In genomic region chr2:9136997-9137819, GRCh38 we compare ENCODE assay signal across 17 cellular contexts.
A peak's percentile ranks its signal among the peaks of the same experiment; 100 is the strongest.
DNase-seq lines count a peak whose midpoint lies in the region; ATAC-seq, FAIRE-seq and TF ChIP-seq lines count a peak whose summit lies in the region.
"Had no signal": no experiment of that assay in that cellular context is flagged by ENCODE, and none has a peak within 500 bp of the region (broad histone marks: within the 10 kb centered on the region; RNA-seq: fewer than 3 reads in every experiment).

No MANE protein-coding gene starts in this region.

- intact Hi-C loops in HepG2 (cut with micrococcal nuclease; ENCODE audit: unreplicated experiment): no loop called here

- H3K27me3 ChIP-seq in Peyer's patch (no peaks in the 10 kb centered on the region), HepG2 (ENCODE audit: control insufficient read depth in 1 of 2, insufficient read depth in 2 of 2, low read length in 2 of 2) (peaks cover 0 to 12% of the 10 kb centered on the region in 2 experiments; a peak in 2 of 5 replicates), subcutaneous abdominal adipose tissue (ENCODE audit: control insufficient read depth in 5 of 5, insufficient read depth in 4 of 5, low read length in 5 of 5) (no peaks in the 10 kb centered on the region)
- H3K27me3 ChIP-seq: left lung had no signal

- H3K9ac ChIP-seq in HepG2 (ENCODE audit: insufficient read depth, low read depth, low read length) (no peak overlapping the region), subcutaneous abdominal adipose tissue (ENCODE audit: low read length in 5 of 5) (no peak overlapping the region)

- peak; percentile 78 for ATAC-seq in HepG2
- ATAC-seq: activated CD4-positive, alpha-beta T cell treated with anti-CD3 and anti-CD28 coated beads for 36 hours; left lung had no signal

- H3K27ac ChIP-seq in Peyer's patch (peak overlapping the region in 3 of 4 donors; percentile 46 to 85 (median 64)), HepG2 (ENCODE audit: extremely low read length, insufficient read depth, low read length) (no peak overlapping the region), subcutaneous abdominal adipose tissue (ENCODE audit: low read depth, low read length) (no peak overlapping the region)
- H3K27ac ChIP-seq: left lung had no signal

- CTCF ChIA-PET in HepG2 (lab: Yijun Ruan, JAX; ENCODE audit: low intra/inter-chr PET ratio, low total read pairs): no interaction called here

- no peaks in the 10 kb centered on the region for H3K36me3 ChIP-seq in Peyer's patch
- H3K36me3 ChIP-seq in HepG2 (replicated peaks in 1 of 2; ENCODE audit: control insufficient read depth in 1 of 2, insufficient read depth in 2 of 2, low read length in 2 of 2): no peaks in the 10 kb centered on the region
- H3K36me3 ChIP-seq in subcutaneous abdominal adipose tissue (ENCODE audit: control insufficient read depth in 5 of 5, insufficient read depth in 5 of 5, low read length in 5 of 5): no peaks in the 10 kb centered on the region
- H3K36me3 ChIP-seq: left lung had no signal

- TF ChIP-seq CTCF in Peyer's patch (IDR thresholded peaks at IDR 0.05) (no peak), HepG2 (CRISPR knock-in tag; IDR thresholded peaks at IDR 0.05) (0 out of 2 replicates have a peak, but pooled peaks have one; percentile 4)

- in situ Hi-C loops in HepG2 (cut with HindIII; ENCODE audit: extremely low pct_ligation_motif_present, low pct_unique_long_range_greater_than_20kb): loop anchor here (5.0 kb wide), 1 partner anchor 260 kb away; no protein-coding TSS in a partner anchor

- TF ChIP-seq RAD21 in HepG2 (CRISPR knock-in tag; IDR thresholded peaks at IDR 0.05): no peak

- H3K4me3 ChIP-seq in Peyer's patch (peak overlapping the region in 1 of 4 donors; percentile 15), HepG2 (replicated peaks in 1 of 3; ENCODE audit: insufficient read depth in 1 of 3, low read depth in 2 of 3, low read length in 3 of 3) (peak overlapping the region in 1 of 3 experiments; percentile 20; a peak in 2 of 6 replicates), subcutaneous abdominal adipose tissue (ENCODE audit: low read depth in 1 of 5, low read length in 5 of 5) (peak overlapping the region in 4 of 5 donors; percentile 29 to 49 (median 42))
- H3K4me3 ChIP-seq: left lung had no signal

- 0 out of 4 replicates have a peak, but pooled peaks of 1 of the 2 experiments have one; percentile 4 for TF ChIP-seq EP300 in HepG2 (IDR thresholded peaks at IDR 0.05; ENCODE audit: low read depth in 2 of 2, low read length in 2 of 2)
- TF ChIP-seq EP300 in HepG2 (CRISPR knock-in tag; IDR thresholded peaks at IDR 0.05; ENCODE audit: borderline replicate concordance): no peak

- peak overlapping the region; percentile 45 for H3K4me2 ChIP-seq in HepG2 (ENCODE audit: low read depth, low read length)

- no TSS peak for BruUV-seq in HepG2 (replicated peaks; lab: Mats Ljungman, UMichigan)

- DNase-seq in NCI-H1417 (lab: John Stamatoyannopoulos, UW) (peak in 2 of 3 experiments; percentile 20 to 55), NCI-H1417 treated with DMSO at 0.1 percent for 48 hours (lab: John Stamatoyannopoulos, UW) (no peak), Peyer's patch (peak in 2 of 3 donors; percentile 86 to 89), HepG2 (ENCODE audit: low spot score) (peak; percentile 57), NCI-H2171 (lab: John Stamatoyannopoulos, UW) (no peak), cerebellar cortex (ENCODE audit: low spot score) (no peak), amygdala (lab: John Stamatoyannopoulos, UW) (no peak)
- DNase-seq: 8988T; activated CD4-positive, alpha-beta T cell treated with anti-CD3 and anti-CD28 coated beads for 36 hours; activated T-cell treated with anti-CD3 and anti-CD28 coated beads for 4 hours; CD4-positive, CD25-positive, alpha-beta regulatory T cell; KG1; left lung; NCI-H2029; NCI-H524; stimulated activated CD4-positive, alpha-beta T cell treated with anti-CD3 and anti-CD28 coated beads, Interleukin-2, amount 100 ng/mL, for 24 hours had no signal

- no peaks in the 10 kb centered on the region for H3K79me2 ChIP-seq in HepG2 (ENCODE audit: insufficient read depth, low read length)

- no peak for FAIRE-seq in HepG2 (lab: Jason Lieb, UNC)

- H2AFZ ChIP-seq in HepG2 (ENCODE audit: low read length): no peak overlapping the region

- TF ChIP-seq POLR2A in Peyer's patch (IDR thresholded peaks at IDR 0.05) (peak in 1 of 2 donors; percentile 12), HepG2 (IDR thresholded peaks at IDR 0.05; ENCODE audit: insufficient read depth in 1 of 2, low read depth in 2 of 2, low read length in 2 of 2) (no peak)

- POLR2A ChIA-PET in HepG2 (lab: Yijun Ruan, JAX): no interaction called here

- H3K9me3 ChIP-seq in Peyer's patch (peaks cover 0 to 3% (median 0%) of the 10 kb centered on the region in 4 donors), HepG2 (ENCODE audit: low read length) (0 out of 2 replicates have a peak, but pooled peaks cover 4% of the 10 kb centered on the region), subcutaneous abdominal adipose tissue (ENCODE audit: control insufficient read depth in 5 of 5, low read length in 5 of 5) (peaks cover 0 to 4% (median 2%) of the 10 kb centered on the region in 5 donors)

- H4K20me1 ChIP-seq in HepG2 (ENCODE audit: insufficient read depth, low read length): no peaks in the 10 kb centered on the region

- WGBS in HepG2 (ENCODE audit: low lambda C conversion rate): 32% methylated on average over 14 of the region's 18 CpGs

- H3K4me1 ChIP-seq in Peyer's patch (peaks cover 0 to 4% (median 0%) of the 10 kb centered on the region in 4 donors), HepG2 (ENCODE audit: insufficient read depth, low read length) (peaks cover 37% of the 10 kb centered on the region), subcutaneous abdominal adipose tissue (ENCODE audit: control insufficient read depth in 5 of 5, insufficient read depth in 5 of 5, low read length in 5 of 5) (peaks cover 0 to 6% (median 0%) of the 10 kb centered on the region in 5 donors)

TF ChIP-seq in HepG2, 621 proteins besides CTCF, POLR2A, EP300 and RAD21 (continues in another document):
- TF ChIP-seq ARID5B (CRISPR knock-in tag; IDR thresholded peaks at IDR 0.05): peak; percentile 67
- TF ChIP-seq ZBTB4 (CRISPR knock-in tag; IDR thresholded peaks at IDR 0.05; ENCODE audit: borderline replicate concordance): 0 out of 2 replicates have a peak, but pooled peaks have one; percentile 21
- TF ChIP-seq ZBTB37 (CRISPR knock-in tag; IDR thresholded peaks at IDR 0.05): 0 out of 2 replicates have a peak, but pooled peaks have one; percentile 52

Comparison
In these comparisons a context has a peak if more than half of its experiments do, and no peak if none do; other contexts are left out.
1. DNase-seq: peak in NCI-H1417 (2 of 3), Peyer's patch (2 of 3) and HepG2 (single experiment); none in NCI-H1417 treated with DMSO at 0.1 percent for 48 hours (single experiment), NCI-H2171 (single experiment), cerebellar cortex (single experiment) and amygdala (0 of 56).
2. H3K27ac ChIP-seq: peak in Peyer's patch (3 of 4); none in HepG2 (single experiment) and subcutaneous abdominal adipose tissue (single experiment).